In the genomic region with DNA sequence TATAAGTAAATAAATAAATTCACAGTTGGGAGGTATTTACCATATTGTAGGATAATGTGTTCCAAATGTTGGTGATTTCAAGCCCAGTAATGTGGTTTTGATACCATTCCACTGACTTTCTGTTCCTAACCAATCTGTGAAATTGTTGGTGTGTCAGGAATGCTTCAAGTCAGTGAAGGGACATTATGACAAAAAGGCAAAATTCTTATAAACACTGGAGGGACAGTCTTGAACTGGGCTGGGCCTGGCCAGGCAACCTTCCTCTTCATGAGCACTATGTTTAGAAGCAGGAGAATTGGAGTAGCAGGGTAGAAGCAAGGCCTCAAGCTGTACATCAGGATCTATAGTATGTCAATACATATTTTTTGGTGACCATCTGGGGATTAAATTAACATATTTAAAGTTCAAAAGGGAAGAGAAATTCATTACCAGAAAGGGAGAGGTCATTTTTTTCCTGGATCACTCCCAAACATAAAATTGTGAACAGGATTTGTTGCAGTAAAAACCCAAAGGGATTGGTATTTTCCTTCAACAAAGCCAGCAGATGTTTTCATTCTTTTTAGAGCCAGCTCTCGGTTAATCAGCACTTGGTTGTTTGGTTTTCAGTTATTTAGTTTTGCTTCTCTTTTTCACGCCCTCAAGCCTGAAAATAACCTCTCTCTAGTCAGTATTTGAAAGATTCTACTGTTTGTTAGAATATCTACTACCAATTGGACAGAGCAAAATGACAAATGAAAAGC, we compare ENCODE assay signal across 1 cellular context.
TF ChIP-seq lines count a peak whose summit lies in the region.

No MANE protein-coding gene starts in this region.

TF ChIP-seq in H1, 55 proteins besides CTCF, POLR2A, EP300 and RAD21:
- TF ChIP-seq EGR1 (IDR thresholded peaks at IDR 0.05; ENCODE audit: borderline replicate concordance, low read depth, low read length), result no peak
- no peak for TF ChIP-seq SP2 (IDR thresholded peaks at IDR 0.05; ENCODE audit: low read length)
- TF ChIP-seq BACH1 (IDR thresholded peaks at IDR 0.05; ENCODE audit: low read length), result no peak
- no peak for TF ChIP-seq TEAD4 (IDR thresholded peaks at IDR 0.05; ENCODE audit: low read depth, low read length)
- TF ChIP-seq CBX8 (IDR thresholded peaks at IDR 0.05; ENCODE audit: borderline replicate concordance, low read depth, low read length), result no peak
- TF ChIP-seq NANOG (IDR thresholded peaks at IDR 0.05; ENCODE audit: insufficient read depth, low read depth, low read length, poor library complexity, severe bottlenecking), result no peak
- TF ChIP-seq, protein P1, sequence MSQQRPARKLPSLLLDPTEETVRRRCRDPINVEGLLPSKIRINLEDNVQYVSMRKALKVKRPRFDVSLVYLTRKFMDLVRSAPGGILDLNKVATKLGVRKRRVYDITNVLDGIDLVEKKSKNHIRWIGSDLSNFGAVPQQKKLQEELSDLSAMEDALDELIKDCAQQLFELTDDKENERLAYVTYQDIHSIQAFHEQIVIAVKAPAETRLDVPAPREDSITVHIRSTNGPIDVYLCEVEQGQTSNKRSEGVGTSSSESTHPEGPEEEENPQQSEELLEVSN (IDR thresholded peaks at IDR 0.05), result no peak
- TF ChIP-seq GABPA (IDR thresholded peaks at IDR 0.05; ENCODE audit: borderline replicate concordance, insufficient read depth, low read length), result no peak
- no peak for TF ChIP-seq ATF3 (IDR thresholded peaks at IDR 0.05; ENCODE audit: insufficient read depth, low read depth, low read length)
- TF ChIP-seq TAF1 (IDR thresholded peaks at IDR 0.05; ENCODE audit: low read depth, low read length), result no peak
- TF ChIP-seq SAP30 (IDR thresholded peaks at IDR 0.05; ENCODE audit: insufficient read depth, insufficient replicate concordance, low read length), result no peak
- no peak for TF ChIP-seq ASH2L (IDR thresholded peaks at IDR 0.05; ENCODE audit: low read length)
- no peak for TF ChIP-seq POLR2AphosphoS5 (IDR thresholded peaks at IDR 0.05; ENCODE audit: low read depth, low read length)
- TF ChIP-seq HDAC6 (IDR thresholded peaks at IDR 0.05; ENCODE audit: low read depth, low read length), result no peak
- TF ChIP-seq CHD2 (IDR thresholded peaks at IDR 0.05; ENCODE audit: low read length), result no peak
- no peak for TF ChIP-seq CEBPB (IDR thresholded peaks at IDR 0.05; ENCODE audit: low read depth, low read length)
- no peak for TF ChIP-seq NRF1 (IDR thresholded peaks at IDR 0.05; ENCODE audit: low read depth, low read length)
- no peak for TF ChIP-seq PHF8 (conservative IDR thresholded peaks at IDR 0.05; ENCODE audit: low read depth, low read length)
- no peak for TF ChIP-seq RNF2 (IDR thresholded peaks at IDR 0.05; ENCODE audit: borderline replicate concordance, low read depth, low read length, missing control alignments, poor library complexity, severe bottlenecking)
- TF ChIP-seq HDAC2 (IDR thresholded peaks at IDR 0.05; ENCODE audit: borderline replicate concordance in 1 of 2, low read depth in 2 of 2, low read length in 2 of 2), result no peak
